1 cellular context compared by ENCODE assay signal in genomic region chr1:202348509-202349262, GRCh38.
TF ChIP-seq lines count a peak whose summit lies in the region.

TSS of gene PPP1R12B (plus strand) at chr1:202348699. CDS start at chr1:202348852, 153 bp downstream.

TF ChIP-seq in HepG2, 621 proteins besides CTCF, POLR2A, EP300 and RAD21 (continued from another document and continues in another):
- peak; percentile 4; the same call in 1 of the 2 replicates for TF ChIP-seq ARID5B (CRISPR knock-in tag; IDR thresholded peaks at IDR 0.05)
- peak; percentile 77 for TF ChIP-seq E2F1 (CRISPR knock-in tag; IDR thresholded peaks at IDR 0.05)
- no peak for TF ChIP-seq STAG1 (CRISPR knock-in tag; IDR thresholded peaks at IDR 0.05)
- no peak for TF ChIP-seq MEF2D (CRISPR knock-in tag; IDR thresholded peaks at IDR 0.05)
- TF ChIP-seq ZNF749 (CRISPR knock-in tag; IDR thresholded peaks at IDR 0.05; ENCODE audit: borderline replicate concordance), result peak; percentile 35; the same call in 1 of the 2 replicates
- no peak for TF ChIP-seq NBN (conservative IDR thresholded peaks at IDR 0.05)
- peak; percentile 65 for TF ChIP-seq AGO2 (optimal IDR thresholded peaks at IDR 0.05; ENCODE audit: low read depth, low read length)
- TF ChIP-seq ARID2 (CRISPR knock-in tag; IDR thresholded peaks at IDR 0.05; ENCODE audit: borderline replicate concordance), result no peak
- TF ChIP-seq ZNF101 (CRISPR knock-in tag; IDR thresholded peaks at IDR 0.05; ENCODE audit: borderline replicate concordance, low read depth), result no peak
- TF ChIP-seq ZNF619 (CRISPR knock-in tag; IDR thresholded peaks at IDR 0.05), result no peak
- no peak for TF ChIP-seq SP2 (CRISPR knock-in tag; IDR thresholded peaks at IDR 0.05)
- no peak for TF ChIP-seq KIAA2018 (CRISPR knock-in tag; IDR thresholded peaks at IDR 0.05; ENCODE audit: borderline replicate concordance)
- no peak for TF ChIP-seq ZNF674 (CRISPR knock-in tag; IDR thresholded peaks at IDR 0.05; ENCODE audit: low read depth)
- no peak for TF ChIP-seq ZNF781 (CRISPR knock-in tag; IDR thresholded peaks at IDR 0.05; ENCODE audit: borderline replicate concordance, not compliant biosample characterization)
- TF ChIP-seq SALL1 (CRISPR knock-in tag; IDR thresholded peaks at IDR 0.05), result peak; percentile 76
- TF ChIP-seq ELF4 (CRISPR knock-in tag; IDR thresholded peaks at IDR 0.05; ENCODE audit: borderline replicate concordance), result no peak
- TF ChIP-seq, protein P1, sequence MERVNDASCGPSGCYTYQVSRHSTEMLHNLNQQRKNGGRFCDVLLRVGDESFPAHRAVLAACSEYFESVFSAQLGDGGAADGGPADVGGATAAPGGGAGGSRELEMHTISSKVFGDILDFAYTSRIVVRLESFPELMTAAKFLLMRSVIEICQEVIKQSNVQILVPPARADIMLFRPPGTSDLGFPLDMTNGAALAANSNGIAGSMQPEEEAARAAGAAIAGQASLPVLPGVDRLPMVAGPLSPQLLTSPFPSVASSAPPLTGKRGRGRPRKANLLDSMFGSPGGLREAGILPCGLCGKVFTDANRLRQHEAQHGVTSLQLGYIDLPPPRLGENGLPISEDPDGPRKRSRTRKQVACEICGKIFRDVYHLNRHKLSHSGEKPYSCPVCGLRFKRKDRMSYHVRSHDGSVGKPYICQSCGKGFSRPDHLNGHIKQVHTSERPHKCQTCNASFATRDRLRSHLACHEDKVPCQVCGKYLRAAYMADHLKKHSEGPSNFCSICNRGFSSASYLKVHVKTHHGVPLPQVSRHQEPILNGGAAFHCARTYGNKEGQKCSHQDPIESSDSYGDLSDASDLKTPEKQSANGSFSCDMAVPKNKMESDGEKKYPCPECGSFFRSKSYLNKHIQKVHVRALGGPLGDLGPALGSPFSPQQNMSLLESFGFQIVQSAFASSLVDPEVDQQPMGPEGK (CRISPR knock-in tag; IDR thresholded peaks at IDR 0.05), result no peak
- TF ChIP-seq RFX5 (IDR thresholded peaks at IDR 0.05; ENCODE audit: low read depth, low read length), result no peak; the same call in 1 of the 2 replicates
- TF ChIP-seq ZNF597 (CRISPR knock-in tag; IDR thresholded peaks at IDR 0.05), result no peak; the same call in 1 of the 2 replicates
- TF ChIP-seq, protein P2, sequence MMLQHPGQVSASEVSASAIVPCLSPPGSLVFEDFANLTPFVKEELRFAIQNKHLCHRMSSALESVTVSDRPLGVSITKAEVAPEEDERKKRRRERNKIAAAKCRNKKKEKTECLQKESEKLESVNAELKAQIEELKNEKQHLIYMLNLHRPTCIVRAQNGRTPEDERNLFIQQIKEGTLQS (CRISPR knock-in tag; IDR thresholded peaks at IDR 0.05), result no peak; the same call in 1 of the 2 replicates
- TF ChIP-seq ZNF160 (CRISPR knock-in tag; IDR thresholded peaks at IDR 0.05), result peak; percentile 69
- peak; percentile 76; the same call in 1 of the 2 replicates for TF ChIP-seq KMT2A (CRISPR knock-in tag; IDR thresholded peaks at IDR 0.05)
- TF ChIP-seq ZNF441 (CRISPR knock-in tag; IDR thresholded peaks at IDR 0.05; ENCODE audit: borderline replicate concordance), result 0 out of 2 replicates have a peak, but pooled peaks have one; percentile 44
- TF ChIP-seq ZBTB21 (CRISPR knock-in tag; IDR thresholded peaks at IDR 0.05), result no peak; the same call in 1 of the 2 replicates
- TF ChIP-seq MYC (CRISPR knock-in tag; IDR thresholded peaks at IDR 0.05; ENCODE audit: borderline replicate concordance), result peak; percentile 78
- TF ChIP-seq ZNF580 (CRISPR knock-in tag; IDR thresholded peaks at IDR 0.05; ENCODE audit: borderline replicate concordance, low read depth), result peak; percentile 27; the same call in 1 of the 2 replicates
- TF ChIP-seq ZSCAN31 (CRISPR knock-in tag; IDR thresholded peaks at IDR 0.05; ENCODE audit: low read depth), result no peak
- TF ChIP-seq ZNF446 (CRISPR knock-in tag; IDR thresholded peaks at IDR 0.05), result no peak
- TF ChIP-seq ZBTB44 (CRISPR knock-in tag; IDR thresholded peaks at IDR 0.05), result no peak
- TF ChIP-seq, protein P3, sequence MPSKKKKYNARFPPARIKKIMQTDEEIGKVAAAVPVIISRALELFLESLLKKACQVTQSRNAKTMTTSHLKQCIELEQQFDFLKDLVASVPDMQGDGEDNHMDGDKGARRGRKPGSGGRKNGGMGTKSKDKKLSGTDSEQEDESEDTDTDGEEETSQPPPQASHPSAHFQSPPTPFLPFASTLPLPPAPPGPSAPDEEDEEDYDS (CRISPR knock-in tag; IDR thresholded peaks at IDR 0.05), result peak; percentile 84
- TF ChIP-seq, protein P4, sequence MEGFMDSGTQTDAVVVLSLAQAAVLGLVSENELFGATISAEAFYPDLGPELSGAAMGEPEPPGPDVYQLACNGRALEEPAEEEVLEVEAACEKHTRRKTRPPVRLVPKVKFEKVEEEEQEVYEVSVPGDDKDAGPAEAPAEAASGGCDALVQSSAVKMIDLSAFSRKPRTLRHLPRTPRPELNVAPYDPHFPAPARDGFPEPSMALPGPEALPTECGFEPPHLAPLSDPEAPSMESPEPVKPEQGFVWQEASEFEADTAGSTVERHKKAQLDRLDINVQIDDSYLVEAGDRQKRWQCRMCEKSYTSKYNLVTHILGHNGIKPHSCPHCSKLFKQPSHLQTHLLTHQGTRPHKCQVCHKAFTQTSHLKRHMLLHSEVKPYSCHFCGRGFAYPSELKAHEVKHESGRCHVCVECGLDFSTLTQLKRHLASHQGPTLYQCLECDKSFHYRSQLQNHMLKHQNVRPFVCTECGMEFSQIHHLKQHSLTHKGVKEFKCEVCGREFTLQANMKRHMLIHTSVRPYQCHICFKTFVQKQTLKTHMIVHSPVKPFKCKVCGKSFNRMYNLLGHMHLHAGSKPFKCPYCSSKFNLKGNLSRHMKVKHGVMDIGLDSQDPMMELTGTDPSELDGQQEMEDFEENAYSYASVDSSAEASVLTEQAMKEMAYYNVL (CRISPR knock-in tag; IDR thresholded peaks at IDR 0.05; ENCODE audit: borderline replicate concordance), result no peak
- no peak; the same call in none of the 2 replicates for TF ChIP-seq ZNF891 (CRISPR knock-in tag; IDR thresholded peaks at IDR 0.05)
- peak; percentile 47; the same call in 1 of the 2 replicates for TF ChIP-seq PHF21A (CRISPR knock-in tag; IDR thresholded peaks at IDR 0.05)
- peak; percentile 82; the same call in 1 of the 2 replicates for TF ChIP-seq FOXC1 (CRISPR knock-in tag; IDR thresholded peaks at IDR 0.05; ENCODE audit: borderline replicate concordance)
- no peak; the same call in 1 of the 2 replicates for TF ChIP-seq ARHGAP35 (CRISPR knock-in tag; IDR thresholded peaks at IDR 0.05; ENCODE audit: borderline replicate concordance)
- no peak; the same call in 1 of the 2 replicates for TF ChIP-seq TBX2 (CRISPR knock-in tag; IDR thresholded peaks at IDR 0.05; ENCODE audit: borderline replicate concordance)
- TF ChIP-seq ZNF709 (CRISPR knock-in tag; IDR thresholded peaks at IDR 0.05), result no peak
- TF ChIP-seq ZNF558 (CRISPR knock-in tag; IDR thresholded peaks at IDR 0.05; ENCODE audit: borderline replicate concordance), result no peak
